15 cellular contexts compared by ENCODE assay signal in the genomic region with DNA sequence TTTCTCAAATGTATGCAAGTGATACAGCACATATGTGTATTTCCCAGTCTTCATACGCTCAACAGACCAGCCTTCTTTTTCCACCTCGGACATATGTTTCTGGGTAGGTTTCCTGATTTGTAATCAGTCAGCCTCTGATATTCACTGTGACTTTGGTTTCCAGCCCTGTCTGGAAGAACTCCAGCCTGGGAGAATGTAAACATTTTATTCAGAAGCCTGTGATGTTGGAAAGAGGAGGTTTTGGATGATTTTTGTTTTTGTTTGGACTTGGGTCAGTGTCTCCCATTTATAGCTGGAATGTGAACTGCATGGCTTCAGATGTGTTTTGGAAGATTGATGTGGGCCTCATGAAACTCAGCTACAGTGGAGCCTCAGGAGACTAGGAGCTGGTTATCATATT.
DNase-seq lines count a peak whose midpoint lies in the region; ATAC-seq, FAIRE-seq and TF ChIP-seq lines count a peak whose summit lies in the region.
"Had no signal": no experiment of that assay in that cellular context is flagged by ENCODE, and none has a peak within 500 bp of the region (broad histone marks: within the 10 kb centered on the region; RNA-seq: fewer than 3 reads in every experiment).

No MANE protein-coding gene starts in this region.

- peak overlapping the region in 1 of 3 experiments; percentile 16 for H3K4me3 Mint-ChIP-seq in nephron
- H3K4me3 Mint-ChIP-seq in activated T-cell treated with anti-CD3 and anti-CD28 coated beads, Interleukin-2, amount 50 U/mL, for 72 hours, result no peak overlapping the region
- H3K4me3 Mint-ChIP-seq in effector memory CD8-positive, alpha-beta T cell, result no peak overlapping the region
- H3K4me3 Mint-ChIP-seq: CD4-positive, CD25-positive, alpha-beta regulatory T cell; GM23338 had no signal

- FAIRE-seq in endometrium (lab: Jason Lieb, UNC), result peak; percentile 97
- FAIRE-seq: GM12878, GM18507 had no signal

- no peaks in the 10 kb centered on the region for H3K27me3 Mint-ChIP-seq in nephron (ENCODE audit: low read depth)
- H3K27me3 Mint-ChIP-seq in activated T-cell treated with anti-CD3 and anti-CD28 coated beads, Interleukin-2, amount 50 U/mL, for 72 hours (ENCODE audit: low read depth), result no peaks in the 10 kb centered on the region
- no peaks in the 10 kb centered on the region for H3K27me3 Mint-ChIP-seq in effector memory CD8-positive, alpha-beta T cell

- H3K4me1 Mint-ChIP-seq in nephron, result peaks cover 29% of the 10 kb centered on the region
- H3K4me1 Mint-ChIP-seq in activated T-cell treated with anti-CD3 and anti-CD28 coated beads, Interleukin-2, amount 50 U/mL, for 72 hours (ENCODE audit: low read depth), result peaks cover 6% of the 10 kb centered on the region
- peaks cover 3 to 6% of the 10 kb centered on the region in 2 donors for H3K4me1 Mint-ChIP-seq in effector memory CD8-positive, alpha-beta T cell (ENCODE audit: low read depth in 2 of 2)

- no peak for ATAC-seq in GM21619 (IDR thresholded peaks at IDR 0.05; ENCODE audit: unreplicated experiment)
- no peak for ATAC-seq in activated T-cell treated with anti-CD3 and anti-CD28 coated beads, Interleukin-2, amount 50 U/mL, for 72 hours (replicated peaks in 1 of 2)
- no peak for ATAC-seq in effector memory CD8-positive, alpha-beta T cell (replicated peaks)
- ATAC-seq: GM23338 had no signal

- peak overlapping the region; percentile 91 to 96 (median 95) for H3K27ac Mint-ChIP-seq in nephron
- no peak overlapping the region for H3K27ac Mint-ChIP-seq in activated T-cell treated with anti-CD3 and anti-CD28 coated beads, Interleukin-2, amount 50 U/mL, for 72 hours
- no peak overlapping the region for H3K27ac Mint-ChIP-seq in effector memory CD8-positive, alpha-beta T cell
- H3K27ac Mint-ChIP-seq: CD4-positive, CD25-positive, alpha-beta regulatory T cell; GM23338 had no signal

- H3K36me3 Mint-ChIP-seq in nephron (ENCODE audit: low read depth), result peaks cover 28% of the 10 kb centered on the region
- H3K36me3 Mint-ChIP-seq in activated T-cell treated with anti-CD3 and anti-CD28 coated beads, Interleukin-2, amount 50 U/mL, for 72 hours (ENCODE audit: insufficient read depth in 2 of 2), result peaks cover 3 to 10% of the 10 kb centered on the region in 2 donors
- H3K36me3 Mint-ChIP-seq in effector memory CD8-positive, alpha-beta T cell (ENCODE audit: insufficient read depth), result no peaks in the 10 kb centered on the region
- H3K36me3 Mint-ChIP-seq: CD4-positive, CD25-positive, alpha-beta regulatory T cell had no signal

- DNase-seq in AG08396 (ENCODE audit: low spot score) (peak; percentile 11), iris pigment epithelial cell (ENCODE audit: low read depth) (peak; percentile 21)
- DNase-seq in activated CD8-positive, alpha-beta memory T cell treated with anti-CD3 and anti-CD28 coated beads for 24 hours, result no peak
- no peak for DNase-seq in activated T-cell treated with anti-CD3 and anti-CD28 coated beads, Interleukin-2, amount 50 U/mL, for 72 hours
- no peak for DNase-seq in effector memory CD8-positive, alpha-beta T cell
- DNase-seq: 8988T; CD4-positive, CD25-positive, alpha-beta regulatory T cell; DMS79; H7 had no signal

- TF ChIP-seq CTCF in nephron (IDR thresholded peaks at IDR 0.05; ENCODE audit: unreplicated experiment in 3 of 3), result no peak

- H3K9me3 Mint-ChIP-seq in nephron, result peaks cover 34% of the 10 kb centered on the region
- peaks cover 10 to 12% of the 10 kb centered on the region in 2 donors for H3K9me3 Mint-ChIP-seq in activated T-cell treated with anti-CD3 and anti-CD28 coated beads, Interleukin-2, amount 50 U/mL, for 72 hours
- H3K9me3 Mint-ChIP-seq in effector memory CD8-positive, alpha-beta T cell, result peaks cover 3 to 12% of the 10 kb centered on the region in 2 donors

Comparison
In these comparisons a context has a peak if more than half of its experiments do, and no peak if none do; other contexts are left out.
1. DNase-seq: peak in AG08396 (single experiment) and iris pigment epithelial cell (single experiment); none in activated CD8-positive, alpha-beta memory T cell treated with anti-CD3 and anti-CD28 coated beads for 24 hours (single experiment), activated T-cell treated with anti-CD3 and anti-CD28 coated beads, Interleukin-2, amount 50 U/mL, for 72 hours (0 of 2) and effector memory CD8-positive, alpha-beta T cell (0 of 3).
2. H3K27ac Mint-ChIP-seq: peak in nephron (3 of 3); none in activated T-cell treated with anti-CD3 and anti-CD28 coated beads, Interleukin-2, amount 50 U/mL, for 72 hours (single experiment) and effector memory CD8-positive, alpha-beta T cell (0 of 2).